In the genomic region with DNA sequence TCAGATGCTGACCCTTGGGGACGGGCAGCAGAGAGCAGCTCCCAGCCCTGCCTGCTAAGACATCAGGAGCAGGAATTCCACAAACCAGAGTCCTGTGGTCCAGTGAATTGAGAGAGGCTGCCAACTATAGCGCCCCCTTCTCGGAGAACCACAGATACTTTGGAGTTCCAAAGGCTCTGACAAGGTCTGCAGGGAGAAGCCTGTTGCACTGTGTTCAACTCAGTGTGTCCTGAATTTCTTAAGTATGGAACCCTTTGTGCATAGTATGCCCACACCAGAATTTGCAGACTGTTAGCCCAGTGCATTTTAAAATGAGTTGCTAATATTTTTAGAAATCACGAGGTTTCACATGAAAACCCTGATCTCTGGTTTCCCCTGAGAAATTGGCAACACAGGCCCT, we compare ENCODE assay signal across 27 cellular contexts.
DNase-seq lines count a peak whose midpoint lies in the region; ATAC-seq, FAIRE-seq and TF ChIP-seq lines count a peak whose summit lies in the region.
"Had no signal": no experiment of that assay in that cellular context is flagged by ENCODE, and none has a peak within 500 bp of the region (broad histone marks: within the 10 kb centered on the region; RNA-seq: fewer than 3 reads in every experiment).

No MANE protein-coding gene starts in this region.

- CTCF ChIA-PET in K562 (lab: Yijun Ruan, JAX; ENCODE audit: low intra/inter-chr PET ratio): no interaction called here

- TF ChIP-seq RAD21 in K562 (CRISPR knock-in tag; conservative IDR thresholded peaks at IDR 0.05 in 1 of 2, IDR thresholded peaks at IDR 0.05 in 1 of 2): no peak

- H3K4me1 ChIP-seq in BLaER1: peaks cover 88% of the 10 kb centered on the region
- peaks cover 0 to 86% (median 78%) of the 10 kb centered on the region in 10 experiments; a peak in 17 of 20 replicates for H3K4me1 ChIP-seq in BLaER1 treated with 17β-estradiol and CSF1 and Interleukin-3, amounts not matched to agents 10 nM and 100 nM
- H3K4me1 ChIP-seq in K562 (replicated peaks in 1 of 2; ENCODE audit: control insufficient read depth in 2 of 2, insufficient read depth in 2 of 2, low read length in 2 of 2): peaks cover 0 to 13% of the 10 kb centered on the region in 2 experiments; a peak in 2 of 5 replicates
- H3K4me1 ChIP-seq in osteoblast (ENCODE audit: insufficient read depth, low read length): peaks cover 4% of the 10 kb centered on the region
- H3K4me1 ChIP-seq: BE2C had no signal

- intact Hi-C loops in K562 (cut with micrococcal nuclease): no loop called here

- WGBS in K562 (ENCODE audit: insufficient coverage, low coverage, missing lambda C conversion rate): 56% methylated on average over 4 of the region's 4 CpGs

- H3K36me3 Mint-ChIP-seq in activated T-helper 17 cell treated with anti-CD3 and anti-CD28 coated beads, Interleukin-2, amount 50 U/mL, for 72 hours (ENCODE audit: low read depth): peaks cover 14% of the 10 kb centered on the region

- H3K9me3 ChIP-seq in BLaER1 (no peaks in the 10 kb centered on the region), K562 (replicated peaks; ENCODE audit: control insufficient read depth, insufficient read depth, low read depth, low read length) (no peaks in the 10 kb centered on the region; the same call in 1 of the 2 replicates), osteoblast (ENCODE audit: low read depth, low read length) (no peaks in the 10 kb centered on the region)
- no peaks in the 10 kb centered on the region for H3K9me3 ChIP-seq in BLaER1 treated with 17β-estradiol and CSF1 and Interleukin-3, amounts not matched to agents 10 nM and 100 nM (replicated peaks in 1 of 11)
- H3K9me3 ChIP-seq: BE2C had no signal

- POLR2A ChIA-PET in K562 (lab: Yijun Ruan, JAX): no interaction called here

- DNase-seq in K562 (ENCODE audit: extremely low read depth in 1 of 4, low spot score in 3 of 4) (no peak), osteoblast (ENCODE audit: insufficient read length, low spot score, missing footprints) (peak; percentile 73), NCI-H1694 (lab: John Stamatoyannopoulos, UW) (no peak), hippocampal formation (lab: John Stamatoyannopoulos, UW) (no peak)
- DNase-seq: 8988T; ACHN; BE2C; C1 segment of cervical spinal cord; CD4-positive, alpha-beta memory T cell; CD4-positive, CD25-positive, alpha-beta regulatory T cell; CD8-positive, alpha-beta memory T cell; COR-L47; DMS 273 treated with DMSO at 0.1 percent for 48 hours; DMS153; DMS53; DMS79; DND-41; EL; GDM1 had no signal

- H3K9ac ChIP-seq in BLaER1: no peak overlapping the region
- peak overlapping the region in 7 of 11 experiments; percentile 15 to 77 (median 51); a peak in 10 of 22 replicates for H3K9ac ChIP-seq in BLaER1 treated with 17β-estradiol and CSF1 and Interleukin-3, amounts not matched to agents 10 nM and 100 nM
- H3K9ac ChIP-seq in K562 (ENCODE audit: insufficient read depth in 1 of 2, low read depth in 2 of 2, low read length in 2 of 2): no peak overlapping the region

- H3K4me2 ChIP-seq in BLaER1: peak overlapping the region; percentile 84
- H3K4me2 ChIP-seq in BLaER1 treated with 17β-estradiol and CSF1 and Interleukin-3, amounts not matched to agents 10 nM and 100 nM: peak overlapping the region in 9 of 11 experiments; percentile 48 to 89 (median 77); a peak in 17 of 22 replicates
- no peak overlapping the region for H3K4me2 ChIP-seq in K562 (ENCODE audit: insufficient read depth, low read length)
- H3K4me2 ChIP-seq in osteoblast (ENCODE audit: insufficient read depth, low read length): no peak overlapping the region

- no peaks in the 10 kb centered on the region for H3K4me1 Mint-ChIP-seq in activated T-helper 17 cell treated with anti-CD3 and anti-CD28 coated beads, Interleukin-2, amount 50 U/mL, for 72 hours
- H3K4me1 Mint-ChIP-seq: CD14-positive monocyte; CD4-positive, alpha-beta memory T cell; CD4-positive, CD25-positive, alpha-beta regulatory T cell; CD8-positive, alpha-beta memory T cell had no signal

- H3K36me3 ChIP-seq in BLaER1 (peaks cover 7% of the 10 kb centered on the region; the same call in 1 of the 2 replicates), K562 (ENCODE audit: control insufficient read depth, insufficient read depth, low read length) (no peaks in the 10 kb centered on the region), osteoblast (ENCODE audit: insufficient read depth, low read length) (peaks cover 4% of the 10 kb centered on the region)
- peaks cover 0 to 41% (median 0%) of the 10 kb centered on the region in 11 experiments; a peak in 10 of 22 replicates for H3K36me3 ChIP-seq in BLaER1 treated with 17β-estradiol and CSF1 and Interleukin-3, amounts not matched to agents 10 nM and 100 nM
- H3K36me3 ChIP-seq: BE2C had no signal

- no peak overlapping the region for H3K27ac Mint-ChIP-seq in activated T-helper 17 cell treated with anti-CD3 and anti-CD28 coated beads, Interleukin-2, amount 50 U/mL, for 72 hours
- H3K27ac Mint-ChIP-seq: CD4-positive, CD25-positive, alpha-beta regulatory T cell had no signal

- ATAC-seq in K562: no peak
- no peak for ATAC-seq in activated T-helper 17 cell treated with anti-CD3 and anti-CD28 coated beads, Interleukin-2, amount 50 U/mL, for 72 hours (replicated peaks)
- ATAC-seq: GM12878 had no signal

- in situ Hi-C loops in K562 (cut with MboI): no loop called here

- H3K27ac ChIP-seq in BLaER1 (peak overlapping the region; percentile 68), K562 (ENCODE audit: extremely low read depth, low read depth, low read length) (no peak overlapping the region), osteoblast (ENCODE audit: low read depth, low read length) (no peak overlapping the region)
- H3K27ac ChIP-seq in BLaER1 treated with 17β-estradiol and CSF1 and Interleukin-3, amounts not matched to agents 10 nM and 100 nM: peak overlapping the region in 7 of 11 experiments; percentile 15 to 91 (median 82); a peak in 13 of 22 replicates

- H3K9me1 ChIP-seq in K562 (ENCODE audit: control insufficient read depth, insufficient read depth, low read length): no peaks in the 10 kb centered on the region

- H3K4me3 ChIP-seq in BLaER1 (no peak overlapping the region), K562 (no peak overlapping the region), osteoblast (ENCODE audit: insufficient read depth, low read length) (no peak overlapping the region)
- H3K4me3 ChIP-seq in BLaER1 treated with 17β-estradiol and CSF1 and Interleukin-3, amounts not matched to agents 10 nM and 100 nM: no peak overlapping the region
- H3K4me3 ChIP-seq: GM12878 had no signal

- H3K79me2 ChIP-seq in K562 (ENCODE audit: control insufficient read depth, insufficient read depth, low read length) (no peaks in the 10 kb centered on the region), osteoblast (ENCODE audit: insufficient read depth, low read length) (no peaks in the 10 kb centered on the region)

- H2AFZ ChIP-seq in K562 (ENCODE audit: low read depth, low read length): no peak overlapping the region
- no peak overlapping the region for H2AFZ ChIP-seq in osteoblast (ENCODE audit: low read length)

- no peak for TF ChIP-seq CTCF in K562 (IDR thresholded peaks at IDR 0.05 in 2 of 3, conservative IDR thresholded peaks at IDR 0.05 in 1 of 3; ENCODE audit: insufficient read depth in 2 of 3, low read depth in 1 of 3, low read length in 3 of 3)
- TF ChIP-seq CTCF in osteoblast (IDR thresholded peaks at IDR 0.05; ENCODE audit: extremely low read depth, low read depth, low read length): no peak

- TF ChIP-seq EP300 in K562 (IDR thresholded peaks at IDR 0.05; ENCODE audit: low read length): no peak

- FAIRE-seq in K562 (lab: Jason Lieb, UNC): no peak
- FAIRE-seq: A204.1, GM12878, GM12892, GM18507 had no signal

- H3K27me3 Mint-ChIP-seq in activated T-helper 17 cell treated with anti-CD3 and anti-CD28 coated beads, Interleukin-2, amount 50 U/mL, for 72 hours: no peaks in the 10 kb centered on the region
- H3K27me3 Mint-ChIP-seq: CD4-positive, alpha-beta memory T cell; CD4-positive, CD25-positive, alpha-beta regulatory T cell; CD8-positive, alpha-beta memory T cell had no signal

- TF ChIP-seq POLR2A in K562 (conservative IDR thresholded peaks at IDR 0.05): no peak

- H4K20me1 ChIP-seq in BLaER1 (no peaks in the 10 kb centered on the region), K562 (replicated peaks; ENCODE audit: control insufficient read depth, insufficient read depth, low read length) (peaks cover 2% of the 10 kb centered on the region), osteoblast (ENCODE audit: insufficient read depth, low read length) (no peaks in the 10 kb centered on the region)
- peaks cover 0 to 21% (median 0%) of the 10 kb centered on the region in 11 experiments; a peak in 2 of 22 replicates for H4K20me1 ChIP-seq in BLaER1 treated with 17β-estradiol and CSF1 and Interleukin-3, amounts not matched to agents 10 nM and 100 nM

- no TSS peak for BruUV-seq in K562 (replicated peaks; lab: Mats Ljungman, UMichigan)

- H3K27me3 ChIP-seq in BLaER1 (no peaks in the 10 kb centered on the region), K562 (ENCODE audit: control insufficient read depth in 2 of 2, insufficient read depth in 2 of 2, low read length in 2 of 2) (peaks cover 0 to 31% of the 10 kb centered on the region in 2 experiments; a peak in 2 of 5 replicates), osteoblast (ENCODE audit: insufficient read depth, low read length) (no peaks in the 10 kb centered on the region)
- H3K27me3 ChIP-seq in BLaER1 treated with 17β-estradiol and CSF1 and Interleukin-3, amounts not matched to agents 10 nM and 100 nM: no peaks in the 10 kb centered on the region
- H3K27me3 ChIP-seq: BE2C had no signal

- no peaks in the 10 kb centered on the region for H3K9me3 Mint-ChIP-seq in activated T-helper 17 cell treated with anti-CD3 and anti-CD28 coated beads, Interleukin-2, amount 50 U/mL, for 72 hours
- H3K9me3 Mint-ChIP-seq: CD14-positive monocyte; CD4-positive, alpha-beta memory T cell; CD4-positive, CD25-positive, alpha-beta regulatory T cell; CD8-positive, alpha-beta memory T cell had no signal

- H3K4me3 Mint-ChIP-seq in activated T-helper 17 cell treated with anti-CD3 and anti-CD28 coated beads, Interleukin-2, amount 50 U/mL, for 72 hours: no peak overlapping the region
- H3K4me3 Mint-ChIP-seq: CD14-positive monocyte; CD4-positive, alpha-beta memory T cell; CD4-positive, CD25-positive, alpha-beta regulatory T cell; CD8-positive, alpha-beta memory T cell had no signal

TF ChIP-seq in K562, 482 proteins besides CTCF, POLR2A, EP300 and RAD21:
- TF ChIP-seq ZNF239 (CRISPR knock-in tag; IDR thresholded peaks at IDR 0.05) (peak; percentile 99), RBM25 (IDR thresholded peaks at IDR 0.05; ENCODE audit: low read depth, low read length, severe bottlenecking) (peak; percentile 89), PTBP1 (IDR thresholded peaks at IDR 0.05; ENCODE audit: low read depth, low read length) (no peak)

Comparison
In these comparisons a context has a peak if more than half of its experiments do, and no peak if none do; other contexts are left out.
1. H3K9ac ChIP-seq: peak in BLaER1 treated with 17β-estradiol and CSF1 and Interleukin-3, amounts not matched to agents 10 nM and 100 nM (7 of 11); none in BLaER1 (single experiment) and K562 (0 of 2).
2. H3K27ac ChIP-seq: peak in BLaER1 (single experiment) and BLaER1 treated with 17β-estradiol and CSF1 and Interleukin-3, amounts not matched to agents 10 nM and 100 nM (7 of 11); none in K562 (single experiment) and osteoblast (single experiment).
3. H3K4me2 ChIP-seq: peak in BLaER1 (single experiment) and BLaER1 treated with 17β-estradiol and CSF1 and Interleukin-3, amounts not matched to agents 10 nM and 100 nM (9 of 11); none in K562 (single experiment) and osteoblast (single experiment).